In genomic region chr4:142156246-142156645, GRCh38 we compare ENCODE assay signal across 18 cellular contexts.
DNase-seq lines count a peak whose midpoint lies in the region; ATAC-seq, FAIRE-seq and TF ChIP-seq lines count a peak whose summit lies in the region.
"Had no signal": no experiment of that assay in that cellular context is flagged by ENCODE, and none has a peak within 500 bp of the region (broad histone marks: within the 10 kb centered on the region; RNA-seq: fewer than 3 reads in every experiment).

No MANE protein-coding gene starts in this region.

- FAIRE-seq in G401.6 (lab: Jason Lieb, UNC), result peak; percentile 6
- peak; percentile 48 for FAIRE-seq in endometrium (lab: Jason Lieb, UNC)
- FAIRE-seq: A549, H54, K562 had no signal

- H3K27ac Mint-ChIP-seq in activated CD4-positive, alpha-beta memory T cell treated with anti-CD3 and anti-CD28 coated beads, Interleukin-2, amount 10 ng/mL, durations not matched to agents 7 days and 5 days, result no peak overlapping the region

- CTCF ChIA-PET in BJ (lab: Yijun Ruan, JAX), result no interaction called here
- CTCF ChIA-PET in activated CD4-positive, alpha-beta memory T cell treated with anti-CD3 and anti-CD28 coated beads, Interleukin-2, amount 10 ng/mL, durations not matched to agents 7 days and 5 days (lab: Charles Lee), result no interaction called here

- TF ChIP-seq CTCF in BJ (IDR thresholded peaks at IDR 0.05; ENCODE audit: insufficient read depth, low read depth, low read length), result no peak

- POLR2A ChIA-PET in BJ (lab: Charles Lee), result no interaction called here
- POLR2A ChIA-PET in activated CD4-positive, alpha-beta memory T cell treated with anti-CD3 and anti-CD28 coated beads, Interleukin-2, amount 10 ng/mL, durations not matched to agents 7 days and 5 days (lab: Charles Lee), result no interaction called here

- no peaks in the 10 kb centered on the region for H3K4me1 Mint-ChIP-seq in activated CD4-positive, alpha-beta memory T cell treated with anti-CD3 and anti-CD28 coated beads, Interleukin-2, amount 10 ng/mL, durations not matched to agents 7 days and 5 days

- H3K9me3 Mint-ChIP-seq in activated CD4-positive, alpha-beta memory T cell treated with anti-CD3 and anti-CD28 coated beads, Interleukin-2, amount 10 ng/mL, durations not matched to agents 7 days and 5 days, result no peaks in the 10 kb centered on the region

- H3K27me3 ChIP-seq in BJ (ENCODE audit: control insufficient read depth, insufficient read depth, low read length), result no peaks in the 10 kb centered on the region
- H3K27me3 ChIP-seq: BLaER1 had no signal

- H3K4me3 ChIP-seq in BJ (ENCODE audit: low read depth, low read length), result no peak overlapping the region
- H3K4me3 ChIP-seq: A549, BLaER1, GM23248, K562 had no signal

- DNase-seq in BJ (ENCODE audit: low read depth) (peak; percentile 1), myocyte (ENCODE audit: low read depth) (peak; percentile 67), GDM1 (lab: John Stamatoyannopoulos, UW) (no peak), NCI-H526 (lab: John Stamatoyannopoulos, UW) (no peak)
- no peak for DNase-seq in activated CD4-positive, alpha-beta memory T cell treated with anti-CD3 and anti-CD28 coated beads, Interleukin-2, amount 10 ng/mL, durations not matched to agents 7 days and 5 days
- DNase-seq: Calu3; CD4-positive, CD25-positive, alpha-beta regulatory T cell; DMS79; EL; GF-D8; GM23248 had no signal

- no peak for ATAC-seq in GM19328 (IDR thresholded peaks at IDR 0.05; ENCODE audit: unreplicated experiment)
- ATAC-seq: A549, K562 had no signal

- peaks cover 46% of the 10 kb centered on the region for H3K36me3 Mint-ChIP-seq in activated CD4-positive, alpha-beta memory T cell treated with anti-CD3 and anti-CD28 coated beads, Interleukin-2, amount 10 ng/mL, durations not matched to agents 7 days and 5 days (ENCODE audit: low read depth)

- H3K36me3 ChIP-seq in BJ (ENCODE audit: control insufficient read depth, insufficient read depth, low read length), result peaks cover 4% of the 10 kb centered on the region; the same call in 1 of the 2 replicates
- H3K36me3 ChIP-seq: BLaER1 had no signal

- H3K4me3 Mint-ChIP-seq in activated CD4-positive, alpha-beta memory T cell treated with anti-CD3 and anti-CD28 coated beads, Interleukin-2, amount 10 ng/mL, durations not matched to agents 7 days and 5 days, result no peak overlapping the region
- H3K4me3 Mint-ChIP-seq: CD4-positive, CD25-positive, alpha-beta regulatory T cell had no signal

- no peaks in the 10 kb centered on the region for H3K27me3 Mint-ChIP-seq in activated CD4-positive, alpha-beta memory T cell treated with anti-CD3 and anti-CD28 coated beads, Interleukin-2, amount 10 ng/mL, durations not matched to agents 7 days and 5 days
- H3K27me3 Mint-ChIP-seq: CD4-positive, CD25-positive, alpha-beta regulatory T cell had no signal

Comparison
In these comparisons a context has a peak if more than half of its experiments do, and no peak if none do; other contexts are left out.
1. DNase-seq: peak in BJ (single experiment) and myocyte (single experiment); none in GDM1 (single experiment), activated CD4-positive, alpha-beta memory T cell treated with anti-CD3 and anti-CD28 coated beads, Interleukin-2, amount 10 ng/mL, durations not matched to agents 7 days and 5 days (single experiment) and NCI-H526 (0 of 2).